In genomic region chr17:1555618-1556471, GRCh38 we compare ENCODE assay signal across 12 cellular contexts. TPM values are rescaled to one million over a fixed set of nuclear protein-coding genes. Genes with fewer than 3 reads are reported as not detected.
DNase-seq lines count a peak whose midpoint lies in the region; ATAC-seq and TF ChIP-seq lines count a peak whose summit lies in the region.
"Had no signal": no experiment of that assay in that cellular context is flagged by ENCODE, and none has a peak within 500 bp of the region (broad histone marks: within the 10 kb centered on the region; RNA-seq: fewer than 3 reads in every experiment).

No MANE protein-coding gene starts in this region.

- peaks cover 23% of the 10 kb centered on the region for H3K4me1 Mint-ChIP-seq in stimulated activated effector memory CD8-positive, alpha-beta T cell treated with anti-CD3 and anti-CD28 coated beads, Interleukin-12 subunit alpha, Interleukin-12 subunit beta, amount 100 ng/mL, for 72 hours

- peak; percentile 57 for DNase-seq in GM13976 (ENCODE audit: low spot score)
- DNase-seq in NOMO-1 treated with DMSO at 0.1 percent for 48 hours (lab: John Stamatoyannopoulos, UW; ENCODE audit: unreplicated experiment) = peak; percentile 92
- DNase-seq in stimulated activated effector memory CD8-positive, alpha-beta T cell treated with anti-CD3 and anti-CD28 coated beads, Interleukin-12 subunit alpha, Interleukin-12 subunit beta, amount 100 ng/mL, for 72 hours (ENCODE audit: low spot score in 2 of 2) = no peak
- DNase-seq in stimulated activated CD4-positive, alpha-beta T cell treated with anti-CD3 and anti-CD28 coated beads, Interleukin-2, amount 100 ng/mL, for 24 hours = no peak
- DNase-seq in activated CD4-positive, alpha-beta T cell treated with anti-CD3 and anti-CD28 coated beads, Interleukin-2, amount 50 U/mL, for 1 hour = no peak
- DNase-seq in SJCRH30 = no peak
- DNase-seq: activated CD4-positive, alpha-beta memory T cell treated with anti-CD3 and anti-CD28 coated beads for 36 hours; amniotic stem cell; NCI-H1436 had no signal

- no peaks in the 10 kb centered on the region for H3K9me3 Mint-ChIP-seq in stimulated activated effector memory CD8-positive, alpha-beta T cell treated with anti-CD3 and anti-CD28 coated beads, Interleukin-12 subunit alpha, Interleukin-12 subunit beta, amount 100 ng/mL, for 72 hours
- H3K9me3 Mint-ChIP-seq: activated CD4-positive, alpha-beta memory T cell treated with anti-CD3 and anti-CD28 coated beads for 36 hours had no signal

- in situ Hi-C loops in GM13976 (cut with MboI; ENCODE audit: low sequenced_read_pairs, unreplicated experiment) = no loop called here

- H3K4me3 ChIP-seq in esophagus (ENCODE audit: low read depth in 1 of 2, low read length in 2 of 2) = no peak overlapping the region
- H3K4me3 ChIP-seq in SJCRH30 = no peak overlapping the region

- H3K36me3 ChIP-seq in esophagus (ENCODE audit: control insufficient read depth in 2 of 2, insufficient read depth in 2 of 2, low read length in 1 of 2) = peaks cover 5 to 12% of the 10 kb centered on the region in 2 donors
- no peaks in the 10 kb centered on the region for H3K36me3 ChIP-seq in SJCRH30

- H3K27ac ChIP-seq in esophagus (ENCODE audit: low read depth in 2 of 2, low read length in 1 of 2) (peak overlapping the region; percentile 60 to 86), SJCRH30 (no peak overlapping the region)

- H3K4me1 ChIP-seq in esophagus (ENCODE audit: control insufficient read depth in 2 of 2, insufficient read depth in 2 of 2, low read length in 1 of 2) = peaks cover 9 to 42% of the 10 kb centered on the region in 2 donors
- no peaks in the 10 kb centered on the region for H3K4me1 ChIP-seq in SJCRH30

- no peak for ATAC-seq in stimulated activated effector memory CD8-positive, alpha-beta T cell treated with anti-CD3 and anti-CD28 coated beads, Interleukin-12 subunit alpha, Interleukin-12 subunit beta, amount 100 ng/mL, for 72 hours
- no peak for ATAC-seq in GM21390 (IDR thresholded peaks at IDR 0.05; ENCODE audit: unreplicated experiment)
- ATAC-seq: Panc1 had no signal

- peak overlapping the region; percentile 59 for H3K27ac Mint-ChIP-seq in stimulated activated effector memory CD8-positive, alpha-beta T cell treated with anti-CD3 and anti-CD28 coated beads, Interleukin-12 subunit alpha, Interleukin-12 subunit beta, amount 100 ng/mL, for 72 hours
- H3K27ac Mint-ChIP-seq: activated CD4-positive, alpha-beta memory T cell treated with anti-CD3 and anti-CD28 coated beads for 36 hours had no signal

- 53 to 58% methylated on average over 15 of the region's 15 CpGs for WGBS in esophagus, 2 donors

- no peaks in the 10 kb centered on the region for H3K9me3 ChIP-seq in esophagus (ENCODE audit: control insufficient read depth in 2 of 2, insufficient read depth in 1 of 2, low read depth in 1 of 2, low read length in 1 of 2)
- no peaks in the 10 kb centered on the region for H3K9me3 ChIP-seq in SJCRH30 (replicated peaks)

- no peak overlapping the region for H3K4me3 Mint-ChIP-seq in stimulated activated effector memory CD8-positive, alpha-beta T cell treated with anti-CD3 and anti-CD28 coated beads, Interleukin-12 subunit alpha, Interleukin-12 subunit beta, amount 100 ng/mL, for 72 hours
- H3K4me3 Mint-ChIP-seq: activated CD4-positive, alpha-beta memory T cell treated with anti-CD3 and anti-CD28 coated beads for 36 hours had no signal

- TF ChIP-seq CTCF in GM13976 (IDR thresholded peaks at IDR 0.05; ENCODE audit: borderline replicate concordance, control extremely low read depth, extremely low read depth, insufficient read depth, missing control alignments) = no peak

- H3K36me3 Mint-ChIP-seq in stimulated activated effector memory CD8-positive, alpha-beta T cell treated with anti-CD3 and anti-CD28 coated beads, Interleukin-12 subunit alpha, Interleukin-12 subunit beta, amount 100 ng/mL, for 72 hours = peaks cover 66% of the 10 kb centered on the region

- no peaks in the 10 kb centered on the region for H3K27me3 ChIP-seq in esophagus (ENCODE audit: control insufficient read depth in 1 of 2, insufficient read depth in 2 of 2, low read length in 2 of 2)
- H3K27me3 ChIP-seq in SJCRH30 = no peaks in the 10 kb centered on the region

RNA-seq across cellular contexts. Expression of gene PITPNA, which starts 6.7 kb away (rescaled TPM):
- polyA plus RNA-seq in esophagus = 10 to 100 TPM; 16.5 to 36.7 TPM
- total RNA-seq in SJCRH30 (2014; rRNA removed; shearing (Covaris generic)) = 17.2 and 21.5 TPM in 2 replicates

RNA-seq across cellular contexts. Expression of gene INPP5K, which starts 39.4 kb away (rescaled TPM):
- polyA plus RNA-seq in esophagus = 10 to 100 TPM; 16.1 to 19.5 TPM
- total RNA-seq in SJCRH30 (2014; rRNA removed; shearing (Covaris generic)) = 9.7 and 9.9 TPM in 2 replicates

Comparison
In these comparisons a context has a peak if more than half of its experiments do, and no peak if none do; other contexts are left out.
1. DNase-seq: peak in GM13976 (single experiment) and NOMO-1 treated with DMSO at 0.1 percent for 48 hours (single experiment); none in stimulated activated effector memory CD8-positive, alpha-beta T cell treated with anti-CD3 and anti-CD28 coated beads, Interleukin-12 subunit alpha, Interleukin-12 subunit beta, amount 100 ng/mL, for 72 hours (0 of 2), stimulated activated CD4-positive, alpha-beta T cell treated with anti-CD3 and anti-CD28 coated beads, Interleukin-2, amount 100 ng/mL, for 24 hours (0 of 2), activated CD4-positive, alpha-beta T cell treated with anti-CD3 and anti-CD28 coated beads, Interleukin-2, amount 50 U/mL, for 1 hour (single experiment) and SJCRH30 (0 of 2).